Comparison of ENCODE assay signal across 14 cellular contexts in the genomic region with DNA sequence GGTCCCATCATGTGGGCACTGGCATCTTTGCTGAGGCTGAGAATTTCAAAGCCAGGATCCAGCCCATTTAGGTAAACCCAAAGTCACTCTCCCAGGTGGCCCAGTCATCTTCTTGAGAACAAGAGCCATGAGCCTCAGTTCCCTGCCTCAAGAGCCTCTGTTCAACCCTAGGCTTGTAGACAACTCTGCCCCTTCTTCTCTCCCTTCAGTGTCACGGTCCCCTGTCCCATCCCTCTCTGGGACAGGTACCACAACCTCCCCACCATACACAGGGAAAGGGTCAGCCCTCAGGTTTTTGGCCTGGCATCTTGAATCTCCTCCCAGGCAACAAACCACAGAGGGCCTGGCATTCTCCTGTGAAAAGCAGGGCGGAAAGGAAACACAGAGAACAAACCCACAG. TPM values are rescaled to one million over a fixed set of nuclear protein-coding genes. Genes with fewer than 3 reads are reported as not detected.
"Had no signal": no experiment of that assay in that cellular context is flagged by ENCODE, and none has a peak within 500 bp of the region (broad histone marks: within the 10 kb centered on the region; RNA-seq: fewer than 3 reads in every experiment).

No MANE protein-coding gene starts in this region.

RNA-seq across cellular contexts. Expression of a gene that starts 18.1 kb away (rescaled TPM):
- total RNA-seq: activated B cell treated with CpG ODN at 0.5 μM for 24 hours; activated CD4-positive, alpha-beta memory T cell treated with anti-CD3 and anti-CD28 coated beads for 36 hours; activated CD4-positive, alpha-beta memory T cell treated with anti-CD3 and anti-CD28 coated beads, Interleukin-2, amount 10 ng/mL, durations not matched to agents 7 days and 5 days; activated CD4-positive, alpha-beta T cell treated with anti-CD3 and anti-CD28 coated beads for 36 hours; activated CD4-positive, alpha-beta T cell treated with anti-CD3 and anti-CD28 coated beads, Interleukin-2, amount 10 ng/mL, durations not matched to agents 24 days and 14 days; activated CD4-positive, alpha-beta T cell treated with anti-CD3 and anti-CD28 coated beads, Interleukin-2, amount 10 ng/mL, durations not matched to agents 7 days and 5 days; activated CD8-positive, alpha-beta memory T cell treated with anti-CD3 and anti-CD28 coated beads for 36 hours; activated CD8-positive, alpha-beta memory T cell treated with anti-CD3 and anti-CD28 coated beads, Interleukin-2, amount 10 ng/mL, durations not matched to agents 7 days and 5 days; activated CD8-positive, alpha-beta T cell treated with anti-CD3 and anti-CD28 coated beads for 36 hours; activated CD8-positive, alpha-beta T cell treated with anti-CD3 and anti-CD28 coated beads, Interleukin-2, amount 10 ng/mL, durations not matched to agents 7 days and 5 days; T-cell; T-helper 1 cell treated with Interleukin-12 subunit alpha and Interleukin-12 subunit beta and Interleukin-4 antibody, amounts not matched to agents 30 ng/mL and 1 ng/mL, for 36 hours; T-helper 2 cell treated with Interferon-gamma antibody and Interleukin-4, amounts not matched to agents 100 ng/mL and 5 ng/mL, for 36 hours; WTC11 had no signal

RNA-seq across cellular contexts. Expression of a gene that starts 41.9 kb away (rescaled TPM):
- total RNA-seq: activated B cell treated with CpG ODN at 0.5 μM for 24 hours; activated CD4-positive, alpha-beta memory T cell treated with anti-CD3 and anti-CD28 coated beads for 36 hours; activated CD4-positive, alpha-beta memory T cell treated with anti-CD3 and anti-CD28 coated beads, Interleukin-2, amount 10 ng/mL, durations not matched to agents 7 days and 5 days; activated CD4-positive, alpha-beta T cell treated with anti-CD3 and anti-CD28 coated beads for 36 hours; activated CD4-positive, alpha-beta T cell treated with anti-CD3 and anti-CD28 coated beads, Interleukin-2, amount 10 ng/mL, durations not matched to agents 24 days and 14 days; activated CD4-positive, alpha-beta T cell treated with anti-CD3 and anti-CD28 coated beads, Interleukin-2, amount 10 ng/mL, durations not matched to agents 7 days and 5 days; activated CD8-positive, alpha-beta memory T cell treated with anti-CD3 and anti-CD28 coated beads for 36 hours; activated CD8-positive, alpha-beta memory T cell treated with anti-CD3 and anti-CD28 coated beads, Interleukin-2, amount 10 ng/mL, durations not matched to agents 7 days and 5 days; activated CD8-positive, alpha-beta T cell treated with anti-CD3 and anti-CD28 coated beads for 36 hours; activated CD8-positive, alpha-beta T cell treated with anti-CD3 and anti-CD28 coated beads, Interleukin-2, amount 10 ng/mL, durations not matched to agents 7 days and 5 days; T-helper 1 cell treated with Interleukin-12 subunit alpha and Interleukin-12 subunit beta and Interleukin-4 antibody, amounts not matched to agents 30 ng/mL and 1 ng/mL, for 36 hours; T-helper 2 cell treated with Interferon-gamma antibody and Interleukin-4, amounts not matched to agents 100 ng/mL and 5 ng/mL, for 36 hours had no signal
